Comparison of ENCODE assay signal across 34 cellular contexts in the genomic region with DNA sequence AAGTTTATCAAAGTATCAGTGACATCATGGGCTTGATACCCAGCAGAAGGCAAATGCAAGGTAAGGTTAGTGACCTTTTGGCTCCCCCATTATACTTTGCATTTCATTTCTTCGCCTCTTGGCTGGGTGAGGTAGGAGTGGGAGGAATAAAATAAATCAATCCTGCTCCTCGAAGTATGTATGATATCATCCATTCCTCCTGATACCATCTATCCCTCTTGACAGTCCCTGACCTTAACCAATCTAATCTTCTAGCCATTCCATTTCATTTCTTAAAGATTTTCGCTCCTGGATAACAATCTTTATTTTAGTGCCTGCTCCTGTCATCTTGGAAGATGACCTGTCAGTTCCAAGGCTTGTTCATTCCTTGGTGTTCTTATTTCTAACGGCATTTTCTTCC.
"Had no signal": no experiment of that assay in that cellular context is flagged by ENCODE, and none has a peak within 500 bp of the region (broad histone marks: within the 10 kb centered on the region; RNA-seq: fewer than 3 reads in every experiment).

No MANE protein-coding gene starts in this region.

- H3K9ac ChIP-seq: KMS-11 had no signal

- H3K27me3 ChIP-seq: MG63 had no signal

- H3K36me3 ChIP-seq: MG63 had no signal

- H3K27ac ChIP-seq: KMS-11 had no signal

- H3K9me3 ChIP-seq: MG63 had no signal

- H3K4me2 ChIP-seq: KMS-11 had no signal

- H3K4me3 ChIP-seq: MG63 had no signal

- DNase-seq: Karpas-422, Kasumi-1, KG1, MG63, MM.1S, MV-4-11, NCI-H1048, NCI-H1092, NCI-H1092 treated with DMSO at 0.1 percent for 48 hours, NCI-H1105, NCI-H1105 treated with DMSO at 0.1 percent for 48 hours, NCI-H1417, NCI-H1417 treated with DMSO at 0.1 percent for 48 hours, NCI-H1436, NCI-H1436 treated with DMSO at 0.1 percent for 48 hours, NCI-H146, NCI-H1694, NCI-H1694 treated with DMSO at 0.1 percent for 48 hours, NCI-H187, NCI-H187 treated with DMSO at 0.1 percent for 48 hours, NCI-H1930, NCI-H2029, NCI-H2029 treated with DMSO at 0.1 percent for 48 hours, NCI-H2081, NCI-H2081 treated with DMSO at 0.1 percent for 48 hours, NCI-H2107, NCI-H2171, NCI-H2171 treated with DMSO at 0.1 percent for 48 hours, NCI-H2227 treated with DMSO at 0.1 percent for 48 hours, NCI-H226, NCI-H345, NCI-H446, NCI-H446 treated with DMSO at 0.1 percent for 48 hours had no signal
